ENCODE assay signal across 1 cellular context in the genomic region with DNA sequence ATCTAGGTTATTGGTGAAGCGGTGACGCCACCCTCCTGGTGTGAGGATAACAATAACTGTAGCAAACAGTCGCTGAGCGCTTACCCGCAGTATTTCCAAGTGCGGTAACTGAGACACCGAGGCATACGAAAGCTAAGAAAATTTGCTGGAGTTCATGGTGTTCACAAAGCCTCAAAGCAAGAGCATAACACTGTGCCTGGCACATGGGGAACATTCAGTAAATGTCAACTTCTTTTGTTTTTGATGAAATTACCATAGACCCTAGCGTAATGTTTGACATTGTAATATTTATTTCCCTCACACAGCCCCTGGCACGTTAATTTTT.
TF ChIP-seq lines count a peak whose summit lies in the region.

No MANE protein-coding gene starts in this region.

TF ChIP-seq in K562, 482 proteins besides CTCF, POLR2A, EP300 and RAD21 (continued from another document and continues in another):
- TF ChIP-seq, protein P1, sequence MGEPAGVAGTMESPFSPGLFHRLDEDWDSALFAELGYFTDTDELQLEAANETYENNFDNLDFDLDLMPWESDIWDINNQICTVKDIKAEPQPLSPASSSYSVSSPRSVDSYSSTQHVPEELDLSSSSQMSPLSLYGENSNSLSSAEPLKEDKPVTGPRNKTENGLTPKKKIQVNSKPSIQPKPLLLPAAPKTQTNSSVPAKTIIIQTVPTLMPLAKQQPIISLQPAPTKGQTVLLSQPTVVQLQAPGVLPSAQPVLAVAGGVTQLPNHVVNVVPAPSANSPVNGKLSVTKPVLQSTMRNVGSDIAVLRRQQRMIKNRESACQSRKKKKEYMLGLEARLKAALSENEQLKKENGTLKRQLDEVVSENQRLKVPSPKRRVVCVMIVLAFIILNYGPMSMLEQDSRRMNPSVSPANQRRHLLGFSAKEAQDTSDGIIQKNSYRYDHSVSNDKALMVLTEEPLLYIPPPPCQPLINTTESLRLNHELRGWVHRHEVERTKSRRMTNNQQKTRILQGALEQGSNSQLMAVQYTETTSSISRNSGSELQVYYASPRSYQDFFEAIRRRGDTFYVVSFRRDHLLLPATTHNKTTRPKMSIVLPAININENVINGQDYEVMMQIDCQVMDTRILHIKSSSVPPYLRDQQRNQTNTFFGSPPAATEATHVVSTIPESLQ (CRISPR knock-in tag; IDR thresholded peaks at IDR 0.05), result no peak
- no peak for TF ChIP-seq SAFB2 (IDR thresholded peaks at IDR 0.05; ENCODE audit: borderline replicate concordance, low read depth, low read length, severe bottlenecking)
- no peak for TF ChIP-seq ZC3H4 (CRISPR knock-in tag; IDR thresholded peaks at IDR 0.05; ENCODE audit: borderline replicate concordance)
- TF ChIP-seq SMAD1 (IDR thresholded peaks at IDR 0.05; ENCODE audit: low read depth, low read length, partially characterized antibody), result no peak
- TF ChIP-seq, protein P2, sequence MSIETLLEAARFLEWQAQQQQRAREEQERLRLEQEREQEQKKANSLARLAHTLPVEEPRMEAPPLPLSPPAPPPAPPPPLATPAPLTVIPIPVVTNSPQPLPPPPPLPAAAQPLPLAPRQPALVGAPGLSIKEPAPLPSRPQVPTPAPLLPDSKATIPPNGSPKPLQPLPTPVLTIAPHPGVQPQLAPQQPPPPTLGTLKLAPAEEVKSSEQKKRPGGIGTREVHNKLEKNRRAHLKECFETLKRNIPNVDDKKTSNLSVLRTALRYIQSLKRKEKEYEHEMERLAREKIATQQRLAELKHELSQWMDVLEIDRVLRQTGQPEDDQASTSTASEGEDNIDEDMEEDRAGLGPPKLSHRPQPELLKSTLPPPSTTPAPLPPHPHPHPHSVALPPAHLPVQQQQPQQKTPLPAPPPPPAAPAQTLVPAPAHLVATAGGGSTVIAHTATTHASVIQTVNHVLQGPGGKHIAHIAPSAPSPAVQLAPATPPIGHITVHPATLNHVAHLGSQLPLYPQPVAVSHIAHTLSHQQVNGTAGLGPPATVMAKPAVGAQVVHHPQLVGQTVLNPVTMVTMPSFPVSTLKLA (conservative IDR thresholded peaks at IDR 0.05), result no peak; a peak in 2 of 4 replicates
- no peak for TF ChIP-seq KHSRP (IDR thresholded peaks at IDR 0.05)
- TF ChIP-seq ZKSCAN3 (CRISPR knock-in tag; IDR thresholded peaks at IDR 0.05), result no peak
- TF ChIP-seq ZNF644 (tag; IDR thresholded peaks at IDR 0.05; ENCODE audit: low read depth), result no peak
- TF ChIP-seq ZNF408 (CRISPR knock-in tag; IDR thresholded peaks at IDR 0.05; ENCODE audit: low read depth), result no peak
- no peak for TF ChIP-seq HMG20B (CRISPR knock-in tag; IDR thresholded peaks at IDR 0.05)
- TF ChIP-seq, protein P3, sequence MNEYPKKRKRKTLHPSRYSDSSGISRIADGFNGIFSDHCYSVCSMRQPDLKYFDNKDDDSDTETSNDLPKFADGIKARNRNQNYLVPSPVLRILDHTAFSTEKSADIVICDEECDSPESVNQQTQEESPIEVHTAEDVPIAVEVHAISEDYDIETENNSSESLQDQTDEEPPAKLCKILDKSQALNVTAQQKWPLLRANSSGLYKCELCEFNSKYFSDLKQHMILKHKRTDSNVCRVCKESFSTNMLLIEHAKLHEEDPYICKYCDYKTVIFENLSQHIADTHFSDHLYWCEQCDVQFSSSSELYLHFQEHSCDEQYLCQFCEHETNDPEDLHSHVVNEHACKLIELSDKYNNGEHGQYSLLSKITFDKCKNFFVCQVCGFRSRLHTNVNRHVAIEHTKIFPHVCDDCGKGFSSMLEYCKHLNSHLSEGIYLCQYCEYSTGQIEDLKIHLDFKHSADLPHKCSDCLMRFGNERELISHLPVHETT (CRISPR knock-in tag; conservative IDR thresholded peaks at IDR 0.05 in 1 of 2, IDR thresholded peaks at IDR 0.05 in 1 of 2), result no peak
- no peak for TF ChIP-seq HSF4 (CRISPR knock-in tag; IDR thresholded peaks at IDR 0.05; ENCODE audit: borderline replicate concordance)
- TF ChIP-seq, protein P4, sequence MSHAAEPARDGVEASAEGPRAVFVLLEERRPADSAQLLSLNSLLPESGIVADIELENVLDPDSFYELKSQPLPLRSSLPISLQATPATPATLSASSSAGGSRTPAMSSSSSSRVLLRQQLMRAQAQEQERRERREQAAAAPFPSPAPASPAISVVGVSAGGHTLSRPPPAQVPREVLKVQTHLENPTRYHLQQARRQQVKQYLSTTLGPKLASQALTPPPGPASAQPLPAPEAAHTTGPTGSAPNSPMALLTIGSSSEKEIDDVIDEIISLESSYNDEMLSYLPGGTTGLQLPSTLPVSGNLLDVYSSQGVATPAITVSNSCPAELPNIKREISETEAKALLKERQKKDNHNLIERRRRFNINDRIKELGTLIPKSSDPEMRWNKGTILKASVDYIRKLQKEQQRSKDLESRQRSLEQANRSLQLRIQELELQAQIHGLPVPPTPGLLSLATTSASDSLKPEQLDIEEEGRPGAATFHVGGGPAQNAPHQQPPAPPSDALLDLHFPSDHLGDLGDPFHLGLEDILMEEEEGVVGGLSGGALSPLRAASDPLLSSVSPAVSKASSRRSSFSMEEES (CRISPR knock-in tag; IDR thresholded peaks at IDR 0.05), result no peak
- no peak for TF ChIP-seq HNRNPL (IDR thresholded peaks at IDR 0.05; ENCODE audit: low read depth, low read length)
- no peak for TF ChIP-seq HMGN3 (IDR thresholded peaks at IDR 0.05; ENCODE audit: borderline replicate concordance, extremely low read depth, insufficient read length, low read depth, low read length)
- no peak for TF ChIP-seq CSDE1 (IDR thresholded peaks at IDR 0.05)
- TF ChIP-seq NR2F6 (CRISPR knock-in tag; IDR thresholded peaks at IDR 0.05), result no peak
- no peak for TF ChIP-seq NCOA4 (IDR thresholded peaks at IDR 0.05; ENCODE audit: partially characterized antibody)
- TF ChIP-seq, protein P5, sequence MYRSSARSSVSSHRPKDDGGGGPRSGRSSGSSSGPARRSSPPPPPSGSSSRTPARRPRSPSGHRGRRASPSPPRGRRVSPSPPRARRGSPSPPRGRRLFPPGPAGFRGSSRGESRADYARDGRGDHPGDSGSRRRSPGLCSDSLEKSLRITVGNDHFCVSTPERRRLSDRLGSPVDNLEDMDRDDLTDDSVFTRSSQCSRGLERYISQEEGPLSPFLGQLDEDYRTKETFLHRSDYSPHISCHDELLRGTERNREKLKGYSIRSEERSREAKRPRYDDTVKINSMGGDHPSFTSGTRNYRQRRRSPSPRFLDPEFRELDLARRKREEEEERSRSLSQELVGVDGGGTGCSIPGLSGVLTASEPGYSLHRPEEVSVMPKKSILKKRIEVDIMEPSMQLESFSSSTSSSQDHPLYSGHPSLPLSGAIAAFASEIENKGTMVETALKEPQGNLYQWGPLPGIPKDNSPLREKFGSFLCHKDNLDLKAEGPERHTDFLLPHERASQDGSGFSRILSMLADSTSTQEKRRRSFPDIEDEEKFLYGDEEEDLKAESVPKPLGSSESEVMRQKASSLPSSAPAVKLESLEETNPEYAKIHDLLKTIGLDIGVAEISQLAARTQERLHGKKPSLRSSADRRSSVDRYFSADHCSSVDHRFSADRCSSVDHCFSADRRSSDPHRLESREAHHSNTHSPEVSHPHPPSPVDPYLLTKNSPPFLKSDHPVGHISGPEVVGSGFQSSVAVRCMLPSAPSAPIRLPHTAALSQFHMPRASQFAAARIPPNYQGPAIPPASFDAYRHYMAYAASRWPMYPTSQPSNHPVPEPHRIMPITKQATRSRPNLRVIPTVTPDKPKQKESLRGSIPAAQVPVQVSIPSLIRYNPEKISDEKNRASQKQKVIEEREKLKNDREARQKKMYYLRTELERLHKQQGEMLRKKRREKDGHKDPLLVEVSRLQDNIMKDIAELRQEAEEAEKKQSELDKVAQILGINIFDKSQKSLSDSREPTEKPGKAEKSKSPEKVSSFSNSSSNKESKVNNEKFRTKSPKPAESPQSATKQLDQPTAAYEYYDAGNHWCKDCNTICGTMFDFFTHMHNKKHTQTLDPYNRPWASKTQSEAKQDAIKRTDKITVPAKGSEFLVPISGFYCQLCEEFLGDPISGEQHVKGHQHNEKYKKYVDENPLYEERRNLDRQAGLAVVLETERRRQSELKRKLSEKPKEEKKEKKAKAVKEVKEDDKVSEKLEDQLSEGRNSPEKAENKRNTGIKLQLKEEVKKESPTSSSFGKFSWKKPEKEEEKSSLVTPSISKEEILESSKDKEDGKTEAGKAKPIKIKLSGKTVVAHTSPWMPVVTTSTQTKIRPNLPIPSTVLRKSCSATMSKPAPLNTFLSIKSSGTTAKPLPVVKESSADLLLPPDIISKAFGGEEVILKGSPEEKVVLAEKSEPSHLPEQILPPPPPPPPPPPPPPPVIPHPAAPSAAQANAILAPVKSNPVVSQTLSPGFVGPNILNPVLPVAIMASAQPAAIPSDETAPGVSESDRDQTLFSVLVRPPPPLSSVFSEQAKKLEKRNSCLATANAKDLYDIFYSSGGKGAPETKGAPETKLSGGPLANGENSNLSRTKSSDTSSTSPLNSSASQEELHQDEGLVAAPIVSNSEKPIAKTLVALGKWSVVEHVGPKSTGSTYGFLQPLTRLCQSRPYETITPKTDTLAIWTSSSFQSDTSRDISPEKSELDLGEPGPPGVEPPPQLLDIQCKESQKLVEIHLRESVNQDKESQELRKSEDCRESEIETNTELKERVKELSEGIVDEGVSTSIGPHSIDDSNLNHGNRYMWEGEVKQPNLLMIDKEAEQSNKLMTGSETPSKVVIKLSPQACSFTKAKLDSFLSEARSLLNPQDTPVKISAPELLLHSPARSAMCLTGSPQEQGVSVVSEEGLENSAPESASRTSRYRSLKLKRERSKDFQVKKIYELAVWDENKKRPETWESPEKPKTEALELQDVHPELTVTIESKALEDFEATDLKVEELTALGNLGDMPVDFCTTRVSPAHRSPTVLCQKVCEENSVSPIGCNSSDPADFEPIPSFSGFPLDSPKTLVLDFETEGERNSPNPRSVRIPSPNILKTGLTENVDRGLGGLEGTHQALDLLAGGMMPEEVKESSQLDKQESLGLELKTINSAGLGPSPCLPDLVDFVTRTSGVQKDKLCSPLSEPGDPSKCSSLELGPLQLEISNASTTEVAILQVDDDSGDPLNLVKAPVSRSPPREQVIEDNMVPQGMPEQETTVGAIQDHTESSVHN (IDR thresholded peaks at IDR 0.05; ENCODE audit: borderline replicate concordance in 1 of 2, low read depth in 1 of 2), result no peak
- no peak for TF ChIP-seq CEBPG (CRISPR knock-in tag; IDR thresholded peaks at IDR 0.05)
- TF ChIP-seq CEBPG (tag; conservative IDR thresholded peaks at IDR 0.05 in 1 of 2, IDR thresholded peaks at IDR 0.05 in 1 of 2), result no peak
- TF ChIP-seq PHB2 (IDR thresholded peaks at IDR 0.05; ENCODE audit: low read depth), result no peak
- TF ChIP-seq MCM5 (IDR thresholded peaks at IDR 0.05; ENCODE audit: low read depth), result no peak
- no peak for TF ChIP-seq ZNF165 (CRISPR knock-in tag; IDR thresholded peaks at IDR 0.05; ENCODE audit: borderline replicate concordance)
- TF ChIP-seq, protein P6, sequence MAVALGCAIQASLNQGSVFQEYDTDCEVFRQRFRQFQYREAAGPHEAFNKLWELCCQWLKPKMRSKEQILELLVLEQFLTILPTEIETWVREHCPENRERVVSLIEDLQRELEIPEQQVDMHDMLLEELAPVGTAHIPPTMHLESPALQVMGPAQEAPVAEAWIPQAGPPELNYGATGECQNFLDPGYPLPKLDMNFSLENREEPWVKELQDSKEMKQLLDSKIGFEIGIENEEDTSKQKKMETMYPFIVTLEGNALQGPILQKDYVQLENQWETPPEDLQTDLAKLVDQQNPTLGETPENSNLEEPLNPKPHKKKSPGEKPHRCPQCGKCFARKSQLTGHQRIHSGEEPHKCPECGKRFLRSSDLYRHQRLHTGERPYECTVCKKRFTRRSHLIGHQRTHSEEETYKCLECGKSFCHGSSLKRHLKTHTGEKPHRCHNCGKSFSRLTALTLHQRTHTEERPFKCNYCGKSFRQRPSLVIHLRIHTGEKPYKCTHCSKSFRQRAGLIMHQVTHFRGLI (CRISPR knock-in tag; IDR thresholded peaks at IDR 0.05), result no peak
- TF ChIP-seq, protein P7, sequence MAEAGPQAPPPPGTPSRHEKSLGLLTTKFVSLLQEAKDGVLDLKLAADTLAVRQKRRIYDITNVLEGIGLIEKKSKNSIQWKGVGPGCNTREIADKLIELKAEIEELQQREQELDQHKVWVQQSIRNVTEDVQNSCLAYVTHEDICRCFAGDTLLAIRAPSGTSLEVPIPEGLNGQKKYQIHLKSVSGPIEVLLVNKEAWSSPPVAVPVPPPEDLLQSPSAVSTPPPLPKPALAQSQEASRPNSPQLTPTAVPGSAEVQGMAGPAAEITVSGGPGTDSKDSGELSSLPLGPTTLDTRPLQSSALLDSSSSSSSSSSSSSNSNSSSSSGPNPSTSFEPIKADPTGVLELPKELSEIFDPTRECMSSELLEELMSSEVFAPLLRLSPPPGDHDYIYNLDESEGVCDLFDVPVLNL (CRISPR knock-in tag; IDR thresholded peaks at IDR 0.05; ENCODE audit: low read depth), result no peak
- TF ChIP-seq ZBED1 (IDR thresholded peaks at IDR 0.05), result no peak
- TF ChIP-seq MECOM (CRISPR knock-in tag; IDR thresholded peaks at IDR 0.05), result no peak
- TF ChIP-seq NONO (IDR thresholded peaks at IDR 0.05; ENCODE audit: low read depth in 2 of 2, low read length in 1 of 2), result no peak
- 0 out of 2 replicates have a peak, but pooled peaks have one; percentile 46 for TF ChIP-seq SIN3B (IDR thresholded peaks at IDR 0.05; ENCODE audit: low read depth)
- TF ChIP-seq NCOA1 (IDR thresholded peaks at IDR 0.05; ENCODE audit: low read depth), result no peak
- no peak for TF ChIP-seq MTA2 (IDR thresholded peaks at IDR 0.05; ENCODE audit: low read depth)
- TF ChIP-seq, protein P8, sequence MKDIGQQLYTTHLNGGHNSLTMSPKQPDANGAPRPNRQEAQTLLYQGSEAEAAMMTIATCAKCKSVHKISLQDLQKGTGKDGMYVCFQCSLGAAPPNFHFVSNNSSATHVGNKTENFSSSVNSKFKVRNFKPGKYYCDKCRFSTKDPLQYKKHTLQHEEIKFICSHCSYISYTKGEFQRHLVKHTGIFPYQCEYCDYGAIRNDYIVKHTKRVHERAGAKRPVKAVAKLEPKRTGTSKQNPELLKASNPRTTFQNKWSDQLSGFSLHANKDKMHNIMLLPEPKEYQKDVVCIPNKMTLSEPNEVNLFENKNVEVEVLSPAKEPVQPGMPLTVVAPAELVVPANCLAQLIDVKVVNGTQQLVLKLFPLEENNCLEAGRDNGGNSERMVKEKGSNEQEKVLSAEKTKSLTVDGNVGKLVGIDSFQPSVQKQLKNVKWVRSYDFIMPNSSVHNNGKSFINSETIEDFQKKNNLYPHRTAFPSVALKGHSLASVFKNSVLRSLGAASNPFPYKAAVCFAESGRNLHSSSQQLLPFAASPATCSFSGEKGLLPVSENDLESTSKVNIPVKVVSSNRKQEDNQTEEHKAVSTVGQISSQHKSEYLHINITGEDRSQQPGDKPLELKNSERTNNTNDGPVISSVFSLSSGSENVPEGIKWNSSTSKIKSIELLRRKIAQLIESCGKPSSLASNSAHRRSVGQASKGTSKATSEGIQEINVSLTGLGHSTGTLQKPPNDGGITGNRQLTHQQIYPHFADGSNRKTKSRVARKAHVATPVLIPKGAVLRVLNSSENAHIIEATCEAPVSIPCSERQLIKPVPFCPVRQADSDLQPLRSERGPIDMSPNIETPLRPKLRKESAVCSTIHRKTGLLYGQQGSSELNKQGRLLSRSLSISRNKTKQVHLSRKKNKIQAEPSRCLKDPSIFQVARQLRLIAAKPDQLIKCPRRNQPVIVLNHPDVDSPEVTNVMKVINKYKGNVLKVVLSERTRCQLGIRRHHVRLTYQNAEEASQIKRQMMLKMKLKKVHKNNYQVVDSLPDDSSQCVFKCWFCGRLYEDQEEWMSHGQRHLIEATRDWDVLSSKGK (CRISPR knock-in tag; IDR thresholded peaks at IDR 0.05), result no peak
